Comparison of ENCODE assay signal across 8 cellular contexts in genomic region chr6:142802124-142802523, GRCh38.
A peak's percentile ranks its signal among the peaks of the same experiment; 100 is the strongest.
DNase-seq lines count a peak whose midpoint lies in the region; ATAC-seq, FAIRE-seq and TF ChIP-seq lines count a peak whose summit lies in the region.

No MANE protein-coding gene starts in this region.

- H3K9me3 ChIP-seq in mucosa of descending colon = no peaks in the 10 kb centered on the region

- H3K4me3 ChIP-seq in astrocyte of the cerebellum (ENCODE audit: low read depth, low read length) = no peak overlapping the region
- H3K4me3 ChIP-seq in mucosa of descending colon = no peak overlapping the region

- H3K36me3 ChIP-seq in mucosa of descending colon (ENCODE audit: low read depth) = no peaks in the 10 kb centered on the region

- FAIRE-seq in HTR-8/SVneo (lab: Jason Lieb, UNC) = peak; percentile 93

- in situ Hi-C loops in astrocyte of the cerebellum (cut with HindIII; ENCODE audit: low sequenced_read_pairs) = no loop called here

- DNase-seq in GM03348 (ENCODE audit: low spot score) (peak; percentile 87), HTR-8/SVneo (ENCODE audit: insufficient read length, low spot score) (peak; percentile 56), astrocyte of the cerebellum (ENCODE audit: low read depth) (peak; percentile 85), mucosa of descending colon (no peak), left colon (no peak), nucleus accumbens (lab: John Stamatoyannopoulos, UW) (no peak), NCI-H1436 treated with DMSO at 0.1 percent for 48 hours (lab: John Stamatoyannopoulos, UW) (no peak), pons (ENCODE audit: low spot score) (no peak)

- no peaks in the 10 kb centered on the region for H3K4me1 ChIP-seq in mucosa of descending colon (ENCODE audit: low read depth)

- no peak for TF ChIP-seq CTCF in astrocyte of the cerebellum (IDR thresholded peaks at IDR 0.05; ENCODE audit: low read depth, low read length, missing control alignments)
- no peak for TF ChIP-seq CTCF in mucosa of descending colon (IDR thresholded peaks at IDR 0.05)

- intact Hi-C loops in mucosa of descending colon (cut with DNase I, micrococcal nuclease) (no loop called here), left colon (cut with DNase I, micrococcal nuclease) (no loop called here)

- ATAC-seq in mucosa of descending colon (peak; percentile 49), left colon (no peak)

Comparison
In these comparisons a context has a peak if more than half of its experiments do, and no peak if none do; other contexts are left out.
1. DNase-seq: peak in GM03348 (single experiment), HTR-8/SVneo (single experiment) and astrocyte of the cerebellum (single experiment); none in mucosa of descending colon (0 of 3), left colon (0 of 2), nucleus accumbens (0 of 56), NCI-H1436 treated with DMSO at 0.1 percent for 48 hours (single experiment) and pons (single experiment).